In the genomic region with DNA sequence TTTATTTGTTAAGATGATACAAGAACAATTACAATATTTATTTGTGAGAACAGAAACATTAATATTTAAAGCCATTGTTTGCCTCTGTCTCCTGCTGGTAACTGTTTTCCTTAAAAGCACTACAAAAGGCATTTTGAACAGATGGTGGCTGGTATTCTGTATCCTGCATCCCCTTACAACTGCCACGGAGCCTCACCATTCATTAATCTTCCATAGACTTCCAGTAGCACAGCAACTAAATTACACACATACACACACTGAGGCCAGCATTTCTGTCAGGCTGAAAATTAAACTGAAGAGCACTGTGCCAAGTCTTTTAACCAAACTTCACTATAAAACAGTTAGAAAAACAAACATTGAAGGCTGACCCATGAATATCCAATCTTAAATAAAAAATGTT, we compare ENCODE assay signal across 24 cellular contexts.
DNase-seq lines count a peak whose midpoint lies in the region; ATAC-seq and TF ChIP-seq lines count a peak whose summit lies in the region.
"Had no signal": no experiment of that assay in that cellular context is flagged by ENCODE, and none has a peak within 500 bp of the region (broad histone marks: within the 10 kb centered on the region; RNA-seq: fewer than 3 reads in every experiment).

No MANE protein-coding gene starts in this region.

- H3K4me1 Mint-ChIP-seq in type B pancreatic cell (ENCODE audit: unreplicated experiment) (peaks cover 14% of the 10 kb centered on the region), CD14-positive monocyte (no peaks in the 10 kb centered on the region)

- no peaks in the 10 kb centered on the region for H3K4me1 ChIP-seq in mammary epithelial cell (ENCODE audit: insufficient read depth, low read length)
- H3K4me1 ChIP-seq: spleen, stomach had no signal

- no peak overlapping the region for H3K9ac ChIP-seq in mammary epithelial cell (ENCODE audit: insufficient read depth, low read length)

- H3K36me3 ChIP-seq in mammary epithelial cell (ENCODE audit: insufficient read depth, low read length), result no peaks in the 10 kb centered on the region
- H3K36me3 ChIP-seq: spleen, stomach had no signal

- H3K79me2 ChIP-seq in mammary epithelial cell (ENCODE audit: insufficient read depth, low read length), result no peaks in the 10 kb centered on the region

- no peak overlapping the region for H3K4me2 ChIP-seq in mammary epithelial cell (ENCODE audit: insufficient read depth, low read depth, low read length)

- H3K27me3 Mint-ChIP-seq in type B pancreatic cell, result no peaks in the 10 kb centered on the region
- no peaks in the 10 kb centered on the region for H3K27me3 Mint-ChIP-seq in CD14-positive monocyte (ENCODE audit: low read depth in 3 of 3)
- H3K27me3 Mint-ChIP-seq: activated T-cell treated with anti-CD3 and anti-CD28 coated beads, Interleukin-2, amount 50 U/mL, for 24 hours had no signal

- H3K9me3 Mint-ChIP-seq in type B pancreatic cell, result no peaks in the 10 kb centered on the region
- H3K9me3 Mint-ChIP-seq in CD14-positive monocyte, result peaks cover 0 to 4% (median 3%) of the 10 kb centered on the region in 7 donors
- H3K9me3 Mint-ChIP-seq in activated naive CD4-positive, alpha-beta T cell treated with anti-CD3 and anti-CD28 coated beads, Interleukin-2, amount 50 U/mL, for 72 hours, result no peaks in the 10 kb centered on the region
- H3K9me3 Mint-ChIP-seq: activated T-cell treated with anti-CD3 and anti-CD28 coated beads, Interleukin-2, amount 50 U/mL, for 24 hours had no signal

- no peaks in the 10 kb centered on the region for H4K20me1 ChIP-seq in mammary epithelial cell (ENCODE audit: insufficient read depth, low read length)

- BruUV-seq in mammary epithelial cell (replicated peaks; lab: Mats Ljungman, UMichigan), result no TSS peak

- H3K27ac ChIP-seq in mammary epithelial cell (ENCODE audit: insufficient read depth, low read depth, low read length), result no peak overlapping the region
- H3K27ac ChIP-seq: 22Rv1, spleen, stomach had no signal

- H3K27ac Mint-ChIP-seq in type B pancreatic cell (peak overlapping the region; percentile 25), CD14-positive monocyte (no peak overlapping the region)
- no peak overlapping the region for H3K27ac Mint-ChIP-seq in activated naive CD4-positive, alpha-beta T cell treated with anti-CD3 and anti-CD28 coated beads, Interleukin-2, amount 50 U/mL, for 72 hours
- H3K27ac Mint-ChIP-seq: activated CD8-positive, alpha-beta T cell treated with anti-CD3 and anti-CD28 coated beads, Interleukin-2, amount 10 ng/mL, durations not matched to agents 7 days and 5 days; activated T-cell treated with anti-CD3 and anti-CD28 coated beads, Interleukin-2, amount 50 U/mL, for 24 hours had no signal

- intact Hi-C loops in CD14-positive monocyte (cut with micrococcal nuclease), result no loop called here
- intact Hi-C loops in mammary epithelial cell (cut with micrococcal nuclease), result no loop called here

- CTCF ChIA-PET in mammary epithelial cell (lab: Charles Lee; ENCODE audit: low non-redundant PET), result no interaction called here

- H3K4me3 ChIP-seq in mammary epithelial cell (replicated peaks in 1 of 3; ENCODE audit: insufficient read depth in 1 of 3, low read depth in 2 of 3, low read length in 3 of 3), result no peak overlapping the region
- H3K4me3 ChIP-seq: spleen, stomach had no signal

- peak; percentile 64; the same call in 2 of the 3 replicates for ATAC-seq in SK-N-SH treated with all-trans-retinoic acid at 6 μM for 48 hours
- no peak for ATAC-seq in activated naive CD4-positive, alpha-beta T cell treated with anti-CD3 and anti-CD28 coated beads, Interleukin-2, amount 50 U/mL, for 72 hours
- ATAC-seq: activated CD8-positive, alpha-beta T cell treated with anti-CD3 and anti-CD28 coated beads, Interleukin-2, amount 10 ng/mL, durations not matched to agents 7 days and 5 days; esophagus mucosa had no signal

- WGBS in mammary epithelial cell (ENCODE audit: low coverage, missing lambda C conversion rate), result 0% methylated on average over 1 of the region's 1 CpG

- DNase-seq in NCI-H1105 treated with DMSO at 0.1 percent for 48 hours (lab: John Stamatoyannopoulos, UW) (peak; percentile 34), NCI-H1105 (lab: John Stamatoyannopoulos, UW) (no peak), NCI-H2171 (lab: John Stamatoyannopoulos, UW) (peak; percentile 85), type B pancreatic cell (ENCODE audit: extremely low spot score, unreplicated experiment) (no peak), CD14-positive monocyte (ENCODE audit: low spot score) (no peak), mammary epithelial cell (no peak)
- no peak for DNase-seq in activated naive CD4-positive, alpha-beta T cell treated with anti-CD3 and anti-CD28 coated beads, Interleukin-2, amount 50 U/mL, for 72 hours (ENCODE audit: low spot score in 2 of 2)
- DNase-seq: activated CD4-positive, CD25-positive, alpha-beta regulatory T cell; activated CD8-positive, alpha-beta T cell treated with anti-CD3 and anti-CD28 coated beads, Interleukin-2, amount 10 ng/mL, durations not matched to agents 7 days and 5 days; activated naive CD4-positive, alpha-beta T cell treated with Interleukin-2 at 50 U/mL for 16 hours; activated T-cell treated with anti-CD3 and anti-CD28 coated beads, Interleukin-2, amount 50 U/mL, for 24 hours; aorta; effector CD8-positive, alpha-beta T cell; EL; hypothalamus; islet precursor cell; NCI-H187; spleen; stomach; T-helper 9 cell; trophoblast cell had no signal

- in situ Hi-C loops in mammary epithelial cell (cut with MboI; ENCODE audit: low sequenced_read_pairs in 2 of 2), result no loop called here

- no peaks in the 10 kb centered on the region for H3K9me3 ChIP-seq in mammary epithelial cell (replicated peaks; ENCODE audit: insufficient read depth, low read length)

- no peak overlapping the region for H2AFZ ChIP-seq in mammary epithelial cell (ENCODE audit: low read depth, low read length)

- H3K36me3 Mint-ChIP-seq in type B pancreatic cell (no peaks in the 10 kb centered on the region), CD14-positive monocyte (no peaks in the 10 kb centered on the region)
- no peaks in the 10 kb centered on the region for H3K36me3 Mint-ChIP-seq in activated naive CD4-positive, alpha-beta T cell treated with anti-CD3 and anti-CD28 coated beads, Interleukin-2, amount 50 U/mL, for 72 hours

- dilution Hi-C loops in mammary epithelial cell (cut with HindIII; ENCODE audit: low sequenced_read_pairs), result no loop called here

- peak overlapping the region; percentile 24 for H3K4me3 Mint-ChIP-seq in type B pancreatic cell
- H3K4me3 Mint-ChIP-seq in CD14-positive monocyte, result no peak overlapping the region
- H3K4me3 Mint-ChIP-seq: activated CD8-positive, alpha-beta T cell treated with anti-CD3 and anti-CD28 coated beads, Interleukin-2, amount 10 ng/mL, durations not matched to agents 7 days and 5 days; activated T-cell treated with anti-CD3 and anti-CD28 coated beads, Interleukin-2, amount 50 U/mL, for 24 hours had no signal

- H3K27me3 ChIP-seq in mammary epithelial cell (ENCODE audit: insufficient read depth, low read length), result no peaks in the 10 kb centered on the region
- H3K27me3 ChIP-seq: spleen, stomach had no signal

- TF ChIP-seq CTCF in type B pancreatic cell (conservative IDR thresholded peaks at IDR 0.05) (no peak), CD14-positive monocyte (IDR thresholded peaks at IDR 0.05) (no peak), mammary epithelial cell (conservative IDR thresholded peaks at IDR 0.05 in 1 of 2, IDR thresholded peaks at IDR 0.05 in 1 of 2; ENCODE audit: extremely low read depth in 1 of 2, insufficient read depth in 1 of 2, low read depth in 1 of 2, low read length in 2 of 2) (no peak)

TF ChIP-seq in SK-N-SH treated with all-trans-retinoic acid at 6 μM for 48 hours, 23 proteins besides CTCF, POLR2A, EP300 and RAD21 (continues in another document):
- TF ChIP-seq ZNF565 (CRISPR knock-in tag; conservative IDR thresholded peaks at IDR 0.05; ENCODE audit: low read depth), result no peak
- no peak for TF ChIP-seq BACH2 (CRISPR knock-in tag; IDR thresholded peaks at IDR 0.05; ENCODE audit: borderline replicate concordance)
- no peak for TF ChIP-seq TOX (CRISPR knock-in tag; IDR thresholded peaks at IDR 0.05; ENCODE audit: borderline replicate concordance)
- TF ChIP-seq, protein P1, sequence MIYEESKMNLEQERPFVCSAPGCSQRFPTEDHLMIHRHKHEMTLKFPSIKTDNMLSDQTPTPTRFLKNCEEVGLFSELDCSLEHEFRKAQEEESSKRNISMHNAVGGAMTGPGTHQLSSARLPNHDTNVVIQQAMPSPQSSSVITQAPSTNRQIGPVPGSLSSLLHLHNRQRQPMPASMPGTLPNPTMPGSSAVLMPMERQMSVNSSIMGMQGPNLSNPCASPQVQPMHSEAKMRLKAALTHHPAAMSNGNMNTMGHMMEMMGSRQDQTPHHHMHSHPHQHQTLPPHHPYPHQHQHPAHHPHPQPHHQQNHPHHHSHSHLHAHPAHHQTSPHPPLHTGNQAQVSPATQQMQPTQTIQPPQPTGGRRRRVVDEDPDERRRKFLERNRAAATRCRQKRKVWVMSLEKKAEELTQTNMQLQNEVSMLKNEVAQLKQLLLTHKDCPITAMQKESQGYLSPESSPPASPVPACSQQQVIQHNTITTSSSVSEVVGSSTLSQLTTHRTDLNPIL (CRISPR knock-in tag; IDR thresholded peaks at IDR 0.05; ENCODE audit: low read depth), result no peak
- TF ChIP-seq ARNTL (CRISPR knock-in tag; IDR thresholded peaks at IDR 0.05; ENCODE audit: borderline replicate concordance, low read depth), result no peak
- TF ChIP-seq, protein P2, sequence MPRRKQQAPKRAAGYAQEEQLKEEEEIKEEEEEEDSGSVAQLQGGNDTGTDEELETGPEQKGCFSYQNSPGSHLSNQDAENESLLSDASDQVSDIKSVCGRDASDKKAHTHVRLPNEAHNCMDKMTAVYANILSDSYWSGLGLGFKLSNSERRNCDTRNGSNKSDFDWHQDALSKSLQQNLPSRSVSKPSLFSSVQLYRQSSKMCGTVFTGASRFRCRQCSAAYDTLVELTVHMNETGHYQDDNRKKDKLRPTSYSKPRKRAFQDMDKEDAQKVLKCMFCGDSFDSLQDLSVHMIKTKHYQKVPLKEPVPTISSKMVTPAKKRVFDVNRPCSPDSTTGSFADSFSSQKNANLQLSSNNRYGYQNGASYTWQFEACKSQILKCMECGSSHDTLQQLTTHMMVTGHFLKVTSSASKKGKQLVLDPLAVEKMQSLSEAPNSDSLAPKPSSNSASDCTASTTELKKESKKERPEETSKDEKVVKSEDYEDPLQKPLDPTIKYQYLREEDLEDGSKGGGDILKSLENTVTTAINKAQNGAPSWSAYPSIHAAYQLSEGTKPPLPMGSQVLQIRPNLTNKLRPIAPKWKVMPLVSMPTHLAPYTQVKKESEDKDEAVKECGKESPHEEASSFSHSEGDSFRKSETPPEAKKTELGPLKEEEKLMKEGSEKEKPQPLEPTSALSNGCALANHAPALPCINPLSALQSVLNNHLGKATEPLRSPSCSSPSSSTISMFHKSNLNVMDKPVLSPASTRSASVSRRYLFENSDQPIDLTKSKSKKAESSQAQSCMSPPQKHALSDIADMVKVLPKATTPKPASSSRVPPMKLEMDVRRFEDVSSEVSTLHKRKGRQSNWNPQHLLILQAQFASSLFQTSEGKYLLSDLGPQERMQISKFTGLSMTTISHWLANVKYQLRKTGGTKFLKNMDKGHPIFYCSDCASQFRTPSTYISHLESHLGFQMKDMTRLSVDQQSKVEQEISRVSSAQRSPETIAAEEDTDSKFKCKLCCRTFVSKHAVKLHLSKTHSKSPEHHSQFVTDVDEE (CRISPR knock-in tag; IDR thresholded peaks at IDR 0.05), result no peak
- no peak for TF ChIP-seq ZFP3 (CRISPR knock-in tag; IDR thresholded peaks at IDR 0.05)
- no peak for TF ChIP-seq SNAI2 (CRISPR knock-in tag; IDR thresholded peaks at IDR 0.05)

Comparison
In these comparisons a context has a peak if more than half of its experiments do, and no peak if none do; other contexts are left out.
1. DNase-seq: peak in NCI-H1105 treated with DMSO at 0.1 percent for 48 hours (single experiment) and NCI-H2171 (single experiment); none in NCI-H1105 (single experiment), type B pancreatic cell (single experiment), CD14-positive monocyte (single experiment), mammary epithelial cell (single experiment) and activated naive CD4-positive, alpha-beta T cell treated with anti-CD3 and anti-CD28 coated beads, Interleukin-2, amount 50 U/mL, for 72 hours (0 of 2).